Comparison of ENCODE assay signal across 9 cellular contexts in genomic region chr2:70993689-70993986, GRCh38. TPM values are rescaled to one million over a fixed set of nuclear protein-coding genes. Genes with fewer than 3 reads are reported as not detected.
DNase-seq lines count a peak whose midpoint lies in the region; ATAC-seq and TF ChIP-seq lines count a peak whose summit lies in the region.
"Had no signal": no experiment of that assay in that cellular context is flagged by ENCODE, and none has a peak within 500 bp of the region (broad histone marks: within the 10 kb centered on the region; RNA-seq: fewer than 3 reads in every experiment).

No MANE protein-coding gene starts in this region.

- no peaks in the 10 kb centered on the region for H3K9me3 Mint-ChIP-seq in activated T-cell treated with anti-CD3 and anti-CD28 coated beads, Interleukin-2, amount 50 U/mL, for 4 hours

- H3K4me3 ChIP-seq in ascending aorta = peak overlapping the region; percentile 84 to 95
- peak overlapping the region; percentile 82 for H3K4me3 ChIP-seq in lower leg skin (ENCODE audit: low read depth, poor library complexity, severe bottlenecking)
- H3K4me3 ChIP-seq in tibial artery = peak overlapping the region; percentile 96 to 98

- H3K36me3 ChIP-seq in ascending aorta (peaks cover 20 to 30% of the 10 kb centered on the region in 2 donors), tibial artery (peaks cover 10 to 36% (median 32%) of the 10 kb centered on the region in 3 donors)

- 43 to 47% methylated on average over 2 of the region's 2 CpGs for WGBS in lower leg skin, 2 donors

- H3K4me1 ChIP-seq in ascending aorta (peaks cover 2 to 17% of the 10 kb centered on the region in 2 donors), tibial artery (peaks cover 0 to 42% (median 26%) of the 10 kb centered on the region in 4 donors)

- H3K27me3 ChIP-seq in ascending aorta (no peaks in the 10 kb centered on the region), tibial artery (no peaks in the 10 kb centered on the region)

- no peak for TF ChIP-seq CTCF in ascending aorta (IDR thresholded peaks at IDR 0.05)
- no peak for TF ChIP-seq CTCF in lower leg skin (IDR thresholded peaks at IDR 0.05)
- TF ChIP-seq CTCF in tibial artery (IDR thresholded peaks at IDR 0.05) = no peak

- no peak for DNase-seq in activated T-cell treated with anti-CD3 and anti-CD28 coated beads, Interleukin-2, amount 50 U/mL, for 4 hours
- no peak for DNase-seq in activated T-cell treated with anti-CD3 and anti-CD28 coated beads, Interleukin-2, amount 50 U/mL, for 1 hour
- peak in 1 of 2 donors; percentile 56 for DNase-seq in ascending aorta (ENCODE audit: low spot score in 2 of 2)
- peak in 1 of 2 donors; percentile 34 for DNase-seq in lower leg skin (ENCODE audit: low spot score in 2 of 2)
- peak in 1 of 2 donors; percentile 37 for DNase-seq in tibial artery
- no peak for DNase-seq in cerebellar cortex (ENCODE audit: low spot score)
- DNase-seq in stimulated activated CD4-positive, alpha-beta T cell treated with anti-CD3 and anti-CD28 coated beads, Interleukin-4, amount 100 ng/mL, for 24 hours = no peak
- no peak for DNase-seq in islet precursor cell
- DNase-seq: DMS79 had no signal

- H3K27ac ChIP-seq in ascending aorta (peak overlapping the region; percentile 84 to 92), tibial artery (peak overlapping the region in 1 of 2 donors; percentile 92)

- peaks cover 24% of the 10 kb centered on the region for H3K4me1 Mint-ChIP-seq in activated T-cell treated with anti-CD3 and anti-CD28 coated beads, Interleukin-2, amount 50 U/mL, for 4 hours (ENCODE audit: low read depth)

- H3K9me3 ChIP-seq in ascending aorta (no peaks in the 10 kb centered on the region), tibial artery (no peaks in the 10 kb centered on the region)

- H3K27me3 Mint-ChIP-seq in activated T-cell treated with anti-CD3 and anti-CD28 coated beads, Interleukin-2, amount 50 U/mL, for 4 hours (ENCODE audit: low read depth) = no peaks in the 10 kb centered on the region

- ATAC-seq in activated T-cell treated with anti-CD3 and anti-CD28 coated beads, Interleukin-2, amount 50 U/mL, for 4 hours = no peak

- intact Hi-C loops in ascending aorta (cut with DNase I) = loop anchor here (10.0 kb wide), 1 partner anchor 699 kb away; the partner anchor contains the start of gene SNRPG
- intact Hi-C loops in lower leg skin (cut with DNase I; ENCODE audit: low total_unique reads) = no loop called here
- intact Hi-C loops in tibial artery (cut with DNase I; ENCODE audit: low total_unique reads) = no loop called here

- peaks cover 13% of the 10 kb centered on the region for H3K36me3 Mint-ChIP-seq in activated T-cell treated with anti-CD3 and anti-CD28 coated beads, Interleukin-2, amount 50 U/mL, for 4 hours (ENCODE audit: insufficient read depth)

- H3K4me3 Mint-ChIP-seq in activated T-cell treated with anti-CD3 and anti-CD28 coated beads, Interleukin-2, amount 50 U/mL, for 4 hours = peak overlapping the region; percentile 99

- TF ChIP-seq POLR2A in lower leg skin (IDR thresholded peaks at IDR 0.05) = no peak

RNA-seq across cellular contexts. Expression of gene TEX261, which starts 1.0 kb away (rescaled TPM):
- 10 to 100 TPM; 78.6 to 89.6 (median 79.5) TPM for total RNA-seq in activated T-cell treated with anti-CD3 and anti-CD28 coated beads, Interleukin-2, amount 50 U/mL, for 4 hours
- total RNA-seq in ascending aorta (133 TPM), lower leg skin (10 to 100 TPM; 12.5 to 24.9 (median 20.7) TPM)

RNA-seq across cellular contexts. Expression of gene ANKRD53, which starts 15.2 kb away (rescaled TPM):
- not detected for total RNA-seq in activated T-cell treated with anti-CD3 and anti-CD28 coated beads, Interleukin-2, amount 50 U/mL, for 4 hours
- total RNA-seq in ascending aorta = 1.4 TPM
- total RNA-seq in lower leg skin = 1 to 10 TPM in 1 of 4 donors, under 1 TPM in 2, not detected in 1; 0.27 to 1.3 (median 0.84) TPM

RNA-seq across cellular contexts. Expression of gene ATP6V1B1, which starts 57.9 kb away (rescaled TPM):
- not detected for total RNA-seq in activated T-cell treated with anti-CD3 and anti-CD28 coated beads, Interleukin-2, amount 50 U/mL, for 4 hours
- total RNA-seq in ascending aorta = not detected
- total RNA-seq in lower leg skin = 100 to 1,000 TPM in 1 of 4 donors, 10 to 100 TPM in 2, 1 to 10 TPM in 1; 7.3 to 110 (median 55.0) TPM
